Comparison of ENCODE assay signal across 23 cellular contexts in the genomic region with DNA sequence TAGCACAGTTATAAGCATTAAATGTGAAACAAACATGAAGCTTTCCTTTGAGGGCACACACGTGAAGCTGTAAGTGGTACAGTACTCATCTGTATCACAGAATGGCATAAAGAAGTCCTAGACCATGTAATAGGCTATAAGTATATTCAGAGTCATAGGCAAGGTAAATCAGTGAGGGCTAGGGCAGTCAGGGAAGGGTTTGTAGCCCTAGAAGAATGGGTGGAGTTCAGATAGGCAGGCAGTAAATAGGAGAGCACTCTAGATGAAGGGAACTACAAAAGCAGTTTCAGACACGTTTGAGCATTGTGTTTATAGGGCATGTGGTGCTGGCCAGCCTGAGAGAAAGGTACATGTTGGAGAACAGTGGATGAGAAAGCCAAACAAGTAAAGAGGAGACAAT.
DNase-seq lines count a peak whose midpoint lies in the region; ATAC-seq lines count a peak whose summit lies in the region.
"Had no signal": no experiment of that assay in that cellular context is flagged by ENCODE, and none has a peak within 500 bp of the region (broad histone marks: within the 10 kb centered on the region; RNA-seq: fewer than 3 reads in every experiment).

No MANE protein-coding gene starts in this region.

- peak overlapping the region; percentile 1 for H3K27ac Mint-ChIP-seq in stimulated activated naive CD8-positive, alpha-beta T cell treated with anti-CD3 and anti-CD28 coated beads, Interleukin-15, Interleukin-2, amounts not matched to agents 100 ng/mL and 50 ng/mL, for 24 hours
- H3K27ac Mint-ChIP-seq in effector memory CD8-positive, alpha-beta T cell = peak overlapping the region; percentile 51 to 62

- no peaks in the 10 kb centered on the region for H3K27me3 Mint-ChIP-seq in stimulated activated naive CD8-positive, alpha-beta T cell treated with anti-CD3 and anti-CD28 coated beads, Interleukin-15, Interleukin-2, amounts not matched to agents 100 ng/mL and 50 ng/mL, for 24 hours
- H3K27me3 Mint-ChIP-seq in effector memory CD8-positive, alpha-beta T cell = no peaks in the 10 kb centered on the region

- DNase-seq in NOMO-1 treated with DMSO at 0.1 percent for 48 hours (lab: John Stamatoyannopoulos, UW; ENCODE audit: unreplicated experiment) (peak; percentile 7), NOMO-1 treated with dmso at 0.1 percent for 144 hours (lab: John Stamatoyannopoulos, UW; ENCODE audit: unreplicated experiment) (no peak), HCEC 1CT (no peak), amygdala (lab: John Stamatoyannopoulos, UW) (no peak)
- no peak for DNase-seq in stimulated activated naive CD8-positive, alpha-beta T cell treated with anti-CD3 and anti-CD28 coated beads, Interleukin-15, Interleukin-2, amounts not matched to agents 100 U/mL and 50 U/mL, for 24 hours
- no peak for DNase-seq in effector memory CD8-positive, alpha-beta T cell
- DNase-seq: activated CD4-positive, CD25-positive, alpha-beta regulatory T cell treated with anti-CD3 and anti-CD28 coated beads, Interleukin-2, amount 50 U/mL, for 72 hours; BE2C; dorsolateral prefrontal cortex; foreskin keratinocyte; GF-D8; IMR-90; NCI-H1436; NCI-H2171; NCI-H748 treated with DMSO at 0.1 percent for 48 hours; PC-9; SJCRH30; small intestine; stimulated activated CD4-positive, alpha-beta T cell treated with anti-CD3 and anti-CD28 coated beads, Interleukin-2, amount 100 ng/mL, for 48 hours; T-helper 9 cell; upper lobe of left lung had no signal

- H3K4me1 Mint-ChIP-seq in stimulated activated naive CD8-positive, alpha-beta T cell treated with anti-CD3 and anti-CD28 coated beads, Interleukin-15, Interleukin-2, amounts not matched to agents 100 ng/mL and 50 ng/mL, for 24 hours (ENCODE audit: low read depth) = peaks cover 90% of the 10 kb centered on the region
- H3K4me1 Mint-ChIP-seq in effector memory CD8-positive, alpha-beta T cell (ENCODE audit: low read depth in 2 of 2) = peaks cover 62 to 76% of the 10 kb centered on the region in 2 donors

- peaks cover 46% of the 10 kb centered on the region for H3K36me3 Mint-ChIP-seq in stimulated activated naive CD8-positive, alpha-beta T cell treated with anti-CD3 and anti-CD28 coated beads, Interleukin-15, Interleukin-2, amounts not matched to agents 100 ng/mL and 50 ng/mL, for 24 hours (ENCODE audit: low read depth)
- peaks cover 29% of the 10 kb centered on the region for H3K36me3 Mint-ChIP-seq in effector memory CD8-positive, alpha-beta T cell (ENCODE audit: insufficient read depth)

- H3K9me3 Mint-ChIP-seq in stimulated activated naive CD8-positive, alpha-beta T cell treated with anti-CD3 and anti-CD28 coated beads, Interleukin-15, Interleukin-2, amounts not matched to agents 100 ng/mL and 50 ng/mL, for 24 hours = no peaks in the 10 kb centered on the region
- H3K9me3 Mint-ChIP-seq in effector memory CD8-positive, alpha-beta T cell = no peaks in the 10 kb centered on the region

- ATAC-seq in stimulated activated naive CD8-positive, alpha-beta T cell treated with anti-CD3 and anti-CD28 coated beads, Interleukin-15, Interleukin-2, amounts not matched to agents 100 U/mL and 50 U/mL, for 24 hours = no peak
- ATAC-seq in effector memory CD8-positive, alpha-beta T cell (replicated peaks) = no peak
- ATAC-seq in GM21526 (IDR thresholded peaks at IDR 0.05; ENCODE audit: low FRiP score, unreplicated experiment) = no peak
- ATAC-seq: foreskin keratinocyte had no signal

- H3K4me3 Mint-ChIP-seq in stimulated activated naive CD8-positive, alpha-beta T cell treated with anti-CD3 and anti-CD28 coated beads, Interleukin-15, Interleukin-2, amounts not matched to agents 100 ng/mL and 50 ng/mL, for 24 hours = no peak overlapping the region
- peak overlapping the region; percentile 3 to 48 for H3K4me3 Mint-ChIP-seq in effector memory CD8-positive, alpha-beta T cell
